Comparison of ENCODE assay signal across 9 cellular contexts in genomic region chr14:82075566-82075965, GRCh38.
DNase-seq lines count a peak whose midpoint lies in the region; ATAC-seq and TF ChIP-seq lines count a peak whose summit lies in the region.
"Had no signal": no experiment of that assay in that cellular context is flagged by ENCODE, and none has a peak within 500 bp of the region (broad histone marks: within the 10 kb centered on the region; RNA-seq: fewer than 3 reads in every experiment).

No MANE protein-coding gene starts in this region.

- intact Hi-C loops in Right ventricle myocardium superior (cut with DNase I), result no loop called here
- intact Hi-C loops in right cardiac atrium (cut with DNase I), result no loop called here
- intact Hi-C loops in aorta (cut with DNase I), result no loop called here

- H3K36me3 ChIP-seq in right atrium auricular region (no peaks in the 10 kb centered on the region), SJCRH30 (no peaks in the 10 kb centered on the region), aorta (ENCODE audit: control insufficient read depth in 1 of 2, insufficient read depth in 2 of 2, low read length in 1 of 2) (no peaks in the 10 kb centered on the region)
- H3K36me3 ChIP-seq: tibial nerve had no signal

- H3K4me1 ChIP-seq in right atrium auricular region, result no peaks in the 10 kb centered on the region
- H3K4me1 ChIP-seq in SJCRH30, result no peaks in the 10 kb centered on the region
- no peaks in the 10 kb centered on the region for H3K4me1 ChIP-seq in right cardiac atrium (ENCODE audit: control insufficient read depth, insufficient read depth, low read length)
- H3K4me1 ChIP-seq in aorta (ENCODE audit: control insufficient read depth in 1 of 2, insufficient read depth in 2 of 2, low read length in 2 of 2), result no peaks in the 10 kb centered on the region
- H3K4me1 ChIP-seq: tibial nerve had no signal

- H3K27me3 ChIP-seq in right atrium auricular region, result no peaks in the 10 kb centered on the region
- H3K27me3 ChIP-seq in SJCRH30, result no peaks in the 10 kb centered on the region
- H3K27me3 ChIP-seq in right cardiac atrium (ENCODE audit: control insufficient read depth, insufficient read depth), result no peaks in the 10 kb centered on the region
- H3K27me3 ChIP-seq in aorta (ENCODE audit: control insufficient read depth in 1 of 2, insufficient read depth in 2 of 2, low read length in 1 of 2), result no peaks in the 10 kb centered on the region
- H3K27me3 ChIP-seq: tibial nerve had no signal

- no peak for TF ChIP-seq CTCF in right atrium auricular region (IDR thresholded peaks at IDR 0.05)

- H3K9me3 ChIP-seq in right atrium auricular region, result no peaks in the 10 kb centered on the region
- H3K9me3 ChIP-seq in SJCRH30 (replicated peaks), result no peaks in the 10 kb centered on the region
- H3K9me3 ChIP-seq in right cardiac atrium (ENCODE audit: control insufficient read depth, low read length), result no peaks in the 10 kb centered on the region
- peaks cover 3% of the 10 kb centered on the region for H3K9me3 ChIP-seq in aorta (ENCODE audit: control insufficient read depth, low read length)
- H3K9me3 ChIP-seq: tibial nerve had no signal

- POLR2A ChIA-PET in HEK293T (lab: Yijun Ruan, JAX), result no interaction called here

- H3K27ac ChIP-seq in right atrium auricular region (no peak overlapping the region), SJCRH30 (no peak overlapping the region), right cardiac atrium (ENCODE audit: low read length) (no peak overlapping the region), aorta (ENCODE audit: low read depth in 1 of 2, low read length in 2 of 2) (no peak overlapping the region)
- H3K27ac ChIP-seq: tibial nerve had no signal

- H3K4me3 ChIP-seq in right atrium auricular region, result no peak overlapping the region
- H3K4me3 ChIP-seq in SJCRH30, result no peak overlapping the region
- H3K4me3 ChIP-seq in right cardiac atrium (ENCODE audit: low read length), result no peak overlapping the region
- no peak overlapping the region for H3K4me3 ChIP-seq in aorta (ENCODE audit: low read length in 2 of 2)
- H3K4me3 ChIP-seq: tibial nerve had no signal

- DNase-seq in Right ventricle myocardium superior (peak; percentile 41), right atrium auricular region (ENCODE audit: low spot score) (no peak), SJCRH30 (peak; percentile 50 to 74), right cardiac atrium (peak; percentile 18 to 73 (median 44)), aorta (peak; percentile 51 to 79), HEK293T (ENCODE audit: extremely low spot score) (no peak)

- 11% methylated on average over 3 of the region's 3 CpGs for WGBS in right cardiac atrium
- 5 to 10% methylated on average over 3 of the region's 3 CpGs for WGBS in aorta, 2 donors

- CTCF ChIA-PET in HEK293T (lab: Yijun Ruan, JAX), result no interaction called here

- ATAC-seq in Right ventricle myocardium superior (ENCODE audit: poor library complexity) (no peak), right cardiac atrium (no peak), aorta (ENCODE audit: low FRiP score) (peak; percentile 59), GM21367 (IDR thresholded peaks at IDR 0.05; ENCODE audit: unreplicated experiment) (no peak), HG03457 (IDR thresholded peaks at IDR 0.05; ENCODE audit: unreplicated experiment) (no peak)

TF ChIP-seq in HEK293T, 16 proteins besides CTCF, POLR2A, EP300 and RAD21:
- no peak for TF ChIP-seq FOXM1 (IDR thresholded peaks at IDR 0.05; ENCODE audit: borderline replicate concordance)
- no peak for TF ChIP-seq FOXA1 (IDR thresholded peaks at IDR 0.05)
- TF ChIP-seq PKNOX1 (IDR thresholded peaks at IDR 0.05), result no peak
- TF ChIP-seq NFRKB (IDR thresholded peaks at IDR 0.05), result no peak
- TF ChIP-seq ARNT (IDR thresholded peaks at IDR 0.05), result no peak
- TF ChIP-seq L3MBTL2 (conservative IDR thresholded peaks at IDR 0.05), result no peak
- TF ChIP-seq ELF4 (IDR thresholded peaks at IDR 0.05), result no peak
- no peak for TF ChIP-seq LEF1 (IDR thresholded peaks at IDR 0.05; ENCODE audit: borderline replicate concordance)
- no peak for TF ChIP-seq SUZ12 (IDR thresholded peaks at IDR 0.05)
- no peak for TF ChIP-seq BHLHE40 (IDR thresholded peaks at IDR 0.05; ENCODE audit: borderline replicate concordance)
- TF ChIP-seq CTBP1 (IDR thresholded peaks at IDR 0.05; ENCODE audit: borderline replicate concordance), result no peak
- no peak for TF ChIP-seq TARDBP (IDR thresholded peaks at IDR 0.05)
- no peak for TF ChIP-seq SP1 (IDR thresholded peaks at IDR 0.05)
- TF ChIP-seq FOXK2 (IDR thresholded peaks at IDR 0.05), result no peak
- no peak for TF ChIP-seq HDGF (IDR thresholded peaks at IDR 0.05; ENCODE audit: borderline replicate concordance)

Comparison
In these comparisons a context has a peak if more than half of its experiments do, and no peak if none do; other contexts are left out.
1. DNase-seq: peak in Right ventricle myocardium superior (single experiment), SJCRH30 (2 of 2), right cardiac atrium (3 of 3) and aorta (2 of 2); none in right atrium auricular region (single experiment) and HEK293T (single experiment).